ENCODE assay signal across 29 cellular contexts in genomic region chr13:61994174-61994573, GRCh38.
"Had no signal": no experiment of that assay in that cellular context is flagged by ENCODE, and none has a peak within 500 bp of the region (broad histone marks: within the 10 kb centered on the region; RNA-seq: fewer than 3 reads in every experiment).

No MANE protein-coding gene starts in this region.

- H3K9me3 Mint-ChIP-seq: nephron progenitor cell, type B pancreatic cell had no signal

- H2AFZ ChIP-seq: parathyroid adenoma had no signal

- H3K9ac ChIP-seq: parathyroid adenoma had no signal

- H3K27me3 Mint-ChIP-seq: naive thymus-derived CD8-positive, alpha-beta T cell; natural killer cell treated with Interleukin-12 subunit alpha and Interleukin-12 subunit beta and Interleukin-15 and Interleukin-18, amount 100 ng/mL, for 72 hours; progenitor cell of endocrine pancreas; stimulated activated naive B cell treated with anti-CD40 and anti-IgM and Interleukin-4, amounts not matched to agents 10 μg/mL and 1 μg/mL and 100 μg/mL, for 72 hours; stimulated activated naive CD8-positive, alpha-beta T cell treated with anti-CD3 and anti-CD28 coated beads, Interleukin-15, Interleukin-2, amounts not matched to agents 100 ng/mL and 50 ng/mL, for 24 hours; type B pancreatic cell had no signal

- H3K9me3 ChIP-seq: ovary, psoas muscle, right lobe of liver, sigmoid colon, thoracic aorta, thyroid gland, transverse colon, upper lobe of right lung, uterus had no signal

- H3K4me3 ChIP-seq: ovary, psoas muscle, right lobe of liver, sigmoid colon, stomach, thoracic aorta, thyroid gland, transverse colon, upper lobe of right lung, uterus had no signal

- H3K27ac ChIP-seq: ovary, parathyroid adenoma, psoas muscle, right lobe of liver, sigmoid colon, stomach, thoracic aorta, thyroid gland, transverse colon, upper lobe of right lung, uterus had no signal

- H3K27ac Mint-ChIP-seq: naive thymus-derived CD8-positive, alpha-beta T cell; natural killer cell treated with Interleukin-12 subunit alpha and Interleukin-12 subunit beta and Interleukin-15 and Interleukin-18, amount 100 ng/mL, for 72 hours; nephron progenitor cell; progenitor cell of endocrine pancreas; stimulated activated effector memory CD8-positive, alpha-beta T cell treated with anti-CD3 and anti-CD28 coated beads, Interleukin-12 subunit alpha, Interleukin-12 subunit beta, amount 100 ng/mL, for 72 hours; stimulated activated naive B cell treated with anti-CD40 and anti-IgM and Interleukin-4, amounts not matched to agents 10 μg/mL and 1 μg/mL and 100 μg/mL, for 72 hours; stimulated activated naive CD8-positive, alpha-beta T cell treated with anti-CD3 and anti-CD28 coated beads, Interleukin-15, Interleukin-2, amounts not matched to agents 100 ng/mL and 50 ng/mL, for 24 hours; type B pancreatic cell had no signal

- H3K4me1 Mint-ChIP-seq: naive thymus-derived CD8-positive, alpha-beta T cell; nephron progenitor cell; neural crest cell; stimulated activated effector memory CD8-positive, alpha-beta T cell treated with anti-CD3 and anti-CD28 coated beads, Interleukin-12 subunit alpha, Interleukin-12 subunit beta, amount 100 ng/mL, for 72 hours; stimulated activated naive B cell treated with anti-CD40 and anti-IgM and Interleukin-4, amounts not matched to agents 10 μg/mL and 1 μg/mL and 100 μg/mL, for 72 hours had no signal

- H3K27me3 ChIP-seq: ovary, right lobe of liver, sigmoid colon, stomach, thyroid gland, transverse colon, upper lobe of right lung, uterus had no signal

- DNase-seq: naive thymus-derived CD8-positive, alpha-beta T cell; nephron progenitor cell; occipital lobe; ovary; posterior cingulate gyrus; psoas muscle; right cardiac atrium; right lobe of liver; sigmoid colon; small intestine; stimulated activated CD4-positive, alpha-beta T cell treated with anti-CD3 and anti-CD28 coated beads, Interleukin-15, amount 100 ng/mL, for 24 hours; stimulated activated CD4-positive, alpha-beta T cell treated with anti-CD3 and anti-CD28 coated beads, Interleukin-2, amount 100 ng/mL, for 24 hours; stimulated activated CD4-positive, alpha-beta T cell treated with anti-CD3 and anti-CD28 coated beads, Interleukin-2, amount 100 ng/mL, for 48 hours; stimulated activated CD4-positive, alpha-beta T cell treated with anti-CD3 and anti-CD28 coated beads, Interleukin-4, amount 100 ng/mL, for 24 hours; stimulated activated naive B cell treated with anti-CD40 and anti-IgM and Interleukin-4, amounts not matched to agents 10 μg/mL and 1 μg/mL and 100 μg/mL, for 72 hours; stimulated activated naive CD4-positive, alpha-beta T cell treated with Interleukin-2 at 50 U/mL for 16 hours; stomach; thyroid gland; transverse colon; upper lobe of right lung; uterus had no signal

- H3K79me2 ChIP-seq: parathyroid adenoma had no signal

- H3K36me3 Mint-ChIP-seq: naive thymus-derived CD8-positive, alpha-beta T cell; stimulated activated effector memory CD8-positive, alpha-beta T cell treated with anti-CD3 and anti-CD28 coated beads, Interleukin-12 subunit alpha, Interleukin-12 subunit beta, amount 100 ng/mL, for 72 hours; stimulated activated naive B cell treated with anti-CD40 and anti-IgM and Interleukin-4, amounts not matched to agents 10 μg/mL and 1 μg/mL and 100 μg/mL, for 72 hours; type B pancreatic cell had no signal

- H3K4me1 ChIP-seq: parathyroid adenoma, psoas muscle, right lobe of liver, sigmoid colon, stomach, thyroid gland, transverse colon, upper lobe of right lung, uterus had no signal

- H3K36me3 ChIP-seq: ovary, right lobe of liver, sigmoid colon, stomach, thoracic aorta, thyroid gland, transverse colon, upper lobe of right lung, uterus had no signal

- H3K4me3 Mint-ChIP-seq: naive thymus-derived CD8-positive, alpha-beta T cell; natural killer cell treated with Interleukin-12 subunit alpha and Interleukin-12 subunit beta and Interleukin-15 and Interleukin-18, amount 100 ng/mL, for 72 hours; nephron progenitor cell; neural crest cell; stimulated activated effector memory CD8-positive, alpha-beta T cell treated with anti-CD3 and anti-CD28 coated beads, Interleukin-12 subunit alpha, Interleukin-12 subunit beta, amount 100 ng/mL, for 72 hours; stimulated activated naive B cell treated with anti-CD40 and anti-IgM and Interleukin-4, amounts not matched to agents 10 μg/mL and 1 μg/mL and 100 μg/mL, for 72 hours; stimulated activated naive CD8-positive, alpha-beta T cell treated with anti-CD3 and anti-CD28 coated beads, Interleukin-15, Interleukin-2, amounts not matched to agents 100 ng/mL and 50 ng/mL, for 24 hours; type B pancreatic cell had no signal
